In genomic region chr13:113298001-113298945, GRCh38 we compare ENCODE assay signal across 8 cellular contexts. TPM values are rescaled to one million over a fixed set of nuclear protein-coding genes. Genes with fewer than 3 reads are reported as not detected.
DNase-seq lines count a peak whose midpoint lies in the region; ATAC-seq, FAIRE-seq and TF ChIP-seq lines count a peak whose summit lies in the region.

No MANE protein-coding gene starts in this region.

- peak; percentile 14 for DNase-seq in endothelial cell of umbilical vein (ENCODE audit: low read depth, low spot score)
- peak; percentile 77 for DNase-seq in osteoblast (ENCODE audit: insufficient read length, low spot score, missing footprints)
- no peak for DNase-seq in ecto neural progenitor cell (ENCODE audit: low spot score)
- DNase-seq in cerebellar cortex (ENCODE audit: low spot score), result no peak
- no peak for DNase-seq in activated CD4-positive, CD25-positive, alpha-beta regulatory T cell treated with anti-CD3 and anti-CD28 coated beads, Interleukin-2, amount 50 U/mL, for 72 hours

- TF ChIP-seq CTCF in GM12875 (IDR thresholded peaks at IDR 0.05; ENCODE audit: borderline replicate concordance, insufficient read depth, low read depth, low read length) (no peak), OCI-LY1 (IDR thresholded peaks at IDR 0.05; ENCODE audit: low read length) (no peak), endothelial cell of umbilical vein (IDR thresholded peaks at IDR 0.05; ENCODE audit: extremely low read depth in 1 of 2, insufficient read depth in 1 of 2, low read depth in 1 of 2, low read length in 2 of 2) (no peak), osteoblast (IDR thresholded peaks at IDR 0.05; ENCODE audit: extremely low read depth, low read depth, low read length) (no peak)

- H3K27ac ChIP-seq in OCI-LY1 (ENCODE audit: low read depth, low read length, poor library complexity, severe bottlenecking) (no peak overlapping the region), endothelial cell of umbilical vein (ENCODE audit: insufficient read depth, low read depth, low read length) (peak overlapping the region; percentile 52), osteoblast (ENCODE audit: low read depth, low read length) (peak overlapping the region; percentile 83)

- H3F3A ChIP-seq in OCI-LY1 (ENCODE audit: insufficient read depth, low read length), result 0 out of 2 replicates have a peak, but pooled peaks cover 3% of the 10 kb centered on the region

- peaks cover 24% of the 10 kb centered on the region for H3K4me1 ChIP-seq in OCI-LY1 (ENCODE audit: insufficient read depth, low read length, severe bottlenecking)
- H3K4me1 ChIP-seq in endothelial cell of umbilical vein (ENCODE audit: control insufficient read depth, extremely low read depth, insufficient read depth, low read length), result peaks cover 11% of the 10 kb centered on the region
- H3K4me1 ChIP-seq in osteoblast (ENCODE audit: insufficient read depth, low read length), result peaks cover 14% of the 10 kb centered on the region

- H2AFZ ChIP-seq in OCI-LY1 (ENCODE audit: low read length), result no peak overlapping the region
- H2AFZ ChIP-seq in endothelial cell of umbilical vein (ENCODE audit: low read depth, low read length), result no peak overlapping the region
- H2AFZ ChIP-seq in osteoblast (ENCODE audit: low read length), result peak overlapping the region; percentile 85

- no peaks in the 10 kb centered on the region for H3K27me3 ChIP-seq in OCI-LY1 (ENCODE audit: insufficient read depth, low read length)
- H3K27me3 ChIP-seq in endothelial cell of umbilical vein (ENCODE audit: control insufficient read depth in 2 of 2, insufficient read depth in 2 of 2, low read length in 2 of 2), result peaks cover under 1 to 3% of the 10 kb centered on the region in 2 experiments
- no peaks in the 10 kb centered on the region for H3K27me3 ChIP-seq in osteoblast (ENCODE audit: insufficient read depth, low read length)

- TF ChIP-seq POLR2A in endothelial cell of umbilical vein (IDR thresholded peaks at IDR 0.05; ENCODE audit: low read depth, low read length), result no peak

- peak; percentile 33 for FAIRE-seq in endothelial cell of umbilical vein (lab: Jason Lieb, UNC)

- H3K36me3 ChIP-seq in OCI-LY1 (ENCODE audit: insufficient read depth, low read length), result no peaks in the 10 kb centered on the region
- H3K36me3 ChIP-seq in endothelial cell of umbilical vein (ENCODE audit: control insufficient read depth in 2 of 2, extremely low read depth in 1 of 2, insufficient read depth in 2 of 2, low read length in 2 of 2), result no peaks in the 10 kb centered on the region
- H3K36me3 ChIP-seq in osteoblast (ENCODE audit: insufficient read depth, low read length), result peaks cover 2% of the 10 kb centered on the region

- H3K79me2 ChIP-seq in OCI-LY1 (ENCODE audit: insufficient read depth, low read length), result peaks cover 56% of the 10 kb centered on the region
- peaks cover 59% of the 10 kb centered on the region for H3K79me2 ChIP-seq in endothelial cell of umbilical vein (ENCODE audit: control insufficient read depth, insufficient read depth, low read length)
- peaks cover 65% of the 10 kb centered on the region for H3K79me2 ChIP-seq in osteoblast (ENCODE audit: insufficient read depth, low read length)

- H3K9me1 ChIP-seq in endothelial cell of umbilical vein (replicated peaks; ENCODE audit: control insufficient read depth, extremely low read depth, insufficient read depth, low read length), result no peaks in the 10 kb centered on the region

- CTCF ChIA-PET in endothelial cell of umbilical vein (lab: Charles Lee), result interaction anchor here (1.0 kb wide), 1 partner anchor 9 kb away, joined by 3 read pairs; no protein-coding TSS in a partner anchor

- dilution Hi-C loops in endothelial cell of umbilical vein (cut with MboI; ENCODE audit: extremely low pct_ligation_motif_present, low sequenced_read_pairs), result no loop called here

- H3K9me3 ChIP-seq in OCI-LY1 (ENCODE audit: low read length) (no peaks in the 10 kb centered on the region), endothelial cell of umbilical vein (replicated peaks; ENCODE audit: control insufficient read depth, insufficient read depth, low read length) (no peaks in the 10 kb centered on the region), osteoblast (ENCODE audit: low read depth, low read length) (no peaks in the 10 kb centered on the region)

- ATAC-seq in GM21717 (IDR thresholded peaks at IDR 0.05; ENCODE audit: unreplicated experiment), result no peak

- H3K4me3 ChIP-seq in GM12875 (ENCODE audit: low read depth, low read length), result peak overlapping the region; percentile 73
- peak overlapping the region; percentile 95 for H3K4me3 ChIP-seq in OCI-LY1 (ENCODE audit: low read depth, low read length, poor library complexity, severe bottlenecking)
- peak overlapping the region; percentile 51 to 93 (median 82) for H3K4me3 ChIP-seq in endothelial cell of umbilical vein (replicated peaks in 1 of 3; ENCODE audit: insufficient read depth in 1 of 3, low read depth in 1 of 3, low read length in 3 of 3)
- peak overlapping the region; percentile 97 for H3K4me3 ChIP-seq in osteoblast (ENCODE audit: insufficient read depth, low read length)

- intact Hi-C loops in endothelial cell of umbilical vein (cut with micrococcal nuclease), result no loop called here

- H4K20me1 ChIP-seq in OCI-LY1 (ENCODE audit: insufficient read depth, low read length), result no peaks in the 10 kb centered on the region
- H4K20me1 ChIP-seq in endothelial cell of umbilical vein (replicated peaks; ENCODE audit: control insufficient read depth, extremely low read depth, insufficient read depth, low read length), result no peaks in the 10 kb centered on the region
- peaks cover 24% of the 10 kb centered on the region for H4K20me1 ChIP-seq in osteoblast (ENCODE audit: insufficient read depth, low read length)

- H3K9me2 ChIP-seq in OCI-LY1 (ENCODE audit: low read depth, low read length), result no peaks in the 10 kb centered on the region

- H3K9ac ChIP-seq in OCI-LY1 (ENCODE audit: low read length), result peak overlapping the region; percentile 90
- peak overlapping the region; percentile 95 for H3K9ac ChIP-seq in endothelial cell of umbilical vein (replicated peaks; ENCODE audit: extremely low read depth, insufficient read depth, low read length)

- BruUV-seq in endothelial cell of umbilical vein (replicated peaks; lab: Mats Ljungman, UMichigan), result TSS peak; percentile 46

- POLR2A ChIA-PET in endothelial cell of umbilical vein (lab: Charles Lee), result interaction anchor here (0.7 kb wide), 1 partner anchor 195 kb away, joined by 3 read pairs; no protein-coding TSS in a partner anchor

- H3K4me2 ChIP-seq in OCI-LY1 (ENCODE audit: low read length) (peak overlapping the region; percentile 80), endothelial cell of umbilical vein (ENCODE audit: insufficient read depth, low read length) (peak overlapping the region; percentile 87), osteoblast (ENCODE audit: insufficient read depth, low read length) (peak overlapping the region; percentile 99)

TF ChIP-seq in endothelial cell of umbilical vein, 7 proteins besides CTCF, POLR2A, EP300 and RAD21:
- no peak for TF ChIP-seq MAX (IDR thresholded peaks at IDR 0.05; ENCODE audit: insufficient read depth, insufficient read length)
- TF ChIP-seq JUN (IDR thresholded peaks at IDR 0.05; ENCODE audit: borderline replicate concordance, insufficient read depth, insufficient read length, low read depth), result no peak
- no peak for TF ChIP-seq GATA2 (IDR thresholded peaks at IDR 0.05; ENCODE audit: insufficient read depth, insufficient read length, low read depth, low read length)
- TF ChIP-seq POLR2AphosphoS5 (IDR thresholded peaks at IDR 0.05; ENCODE audit: insufficient read depth, low read depth, low read length), result no peak
- no peak for TF ChIP-seq FOS (IDR thresholded peaks at IDR 0.05; ENCODE audit: borderline replicate concordance, insufficient read depth, low read length)
- no peak for TF ChIP-seq EZH2 (IDR thresholded peaks at IDR 0.05; ENCODE audit: borderline replicate concordance, low read depth, low read length, severe bottlenecking)
- TF ChIP-seq MYC (IDR thresholded peaks at IDR 0.05; ENCODE audit: low read depth, low read length), result no peak

RNA-seq across cellular contexts. Expression of gene LAMP1, which starts 1.2 kb away (rescaled TPM):
- total RNA-seq in endothelial cell of umbilical vein (285 and 286 TPM in 2 replicates), osteoblast (211 and 216 TPM in 2 replicates)
- 260 and 262 TPM in 2 replicates for polyA plus RNA-seq in endothelial cell of umbilical vein
- 233 and 241 TPM in 2 replicates for polyA plus RNA-seq in endothelial cell of umbilical vein (2011; cell fraction: cytosol; rRNA removed)
- 196 and 217 TPM in 2 replicates for polyA plus RNA-seq in endothelial cell of umbilical vein (2011; cell fraction: nucleus; rRNA removed)
- 349 and 423 TPM in 2 replicates for polyA plus RNA-seq in endothelial cell of umbilical vein (2012)
- 150 and 157 TPM in 2 replicates for polyA minus RNA-seq in endothelial cell of umbilical vein
- 67.3 TPM for polyA minus RNA-seq in endothelial cell of umbilical vein (2011; cell fraction: cytosol; rRNA and poly(A)+ RNA removed)
- 49.2 and 55.3 TPM in 2 replicates for polyA minus RNA-seq in endothelial cell of umbilical vein (2011; cell fraction: nucleus; rRNA and poly(A)+ RNA removed)

Comparison
In these comparisons a context has a peak if more than half of its experiments do, and no peak if none do; other contexts are left out.
1. DNase-seq: peak in endothelial cell of umbilical vein (single experiment) and osteoblast (single experiment); none in ecto neural progenitor cell (single experiment), cerebellar cortex (single experiment) and activated CD4-positive, CD25-positive, alpha-beta regulatory T cell treated with anti-CD3 and anti-CD28 coated beads, Interleukin-2, amount 50 U/mL, for 72 hours (single experiment).
2. Peak in every context shown above with its lines, with median percentiles within 50 percentile points of each other: H3K4me3 ChIP-seq and H3K4me2 ChIP-seq.